8 cellular contexts compared by ENCODE assay signal in genomic region chr20:10536531-10536930, GRCh38.
DNase-seq lines count a peak whose midpoint lies in the region; ATAC-seq and TF ChIP-seq lines count a peak whose summit lies in the region.

No MANE protein-coding gene starts in this region.

- H3K36me3 Mint-ChIP-seq in activated T-cell treated with anti-CD3 and anti-CD28 coated beads, Interleukin-2, amount 50 U/mL, for 4 hours (ENCODE audit: insufficient read depth) = peaks cover 2% of the 10 kb centered on the region

- H3K4me3 ChIP-seq in choroid plexus epithelial cell (ENCODE audit: low read depth, low read length) = no peak overlapping the region
- no peak overlapping the region for H3K4me3 ChIP-seq in smooth muscle cell

- peaks cover 16% of the 10 kb centered on the region for H3K4me1 Mint-ChIP-seq in activated T-cell treated with anti-CD3 and anti-CD28 coated beads, Interleukin-2, amount 50 U/mL, for 4 hours (ENCODE audit: low read depth)

- ATAC-seq in activated T-cell treated with anti-CD3 and anti-CD28 coated beads, Interleukin-2, amount 50 U/mL, for 4 hours = no peak
- ATAC-seq in HG03095 (IDR thresholded peaks at IDR 0.05; ENCODE audit: unreplicated experiment) = no peak

- H2AFZ ChIP-seq in smooth muscle cell (ENCODE audit: low read depth) = no peak overlapping the region

- no peaks in the 10 kb centered on the region for H4K20me1 ChIP-seq in smooth muscle cell (ENCODE audit: low read depth)

- peaks cover under 1% of the 10 kb centered on the region for H3F3A ChIP-seq in smooth muscle cell (ENCODE audit: low read depth)

- H3K27me3 Mint-ChIP-seq in activated T-cell treated with anti-CD3 and anti-CD28 coated beads, Interleukin-2, amount 50 U/mL, for 4 hours (ENCODE audit: low read depth) = no peaks in the 10 kb centered on the region

- H3K27ac ChIP-seq in smooth muscle cell (ENCODE audit: low read depth) = no peak overlapping the region

- TF ChIP-seq CTCF in choroid plexus epithelial cell (conservative IDR thresholded peaks at IDR 0.05; ENCODE audit: low read depth, low read length) (peak; percentile 77), smooth muscle cell (IDR thresholded peaks at IDR 0.05; ENCODE audit: borderline replicate concordance, insufficient read depth, poor library complexity, severe bottlenecking) (peak; percentile 35)

- WGBS in smooth muscle cell (ENCODE audit: low lambda C conversion rate) = 58% methylated on average over 4 of the region's 4 CpGs

- DNase-seq in activated T-cell treated with anti-CD3 and anti-CD28 coated beads for 1 hour (ENCODE audit: low read depth) (peak; percentile 11), NCI-H345 treated with DMSO at 0.1 percent for 48 hours (lab: John Stamatoyannopoulos, UW; ENCODE audit: unreplicated experiment) (peak; percentile 37), choroid plexus epithelial cell (ENCODE audit: low read depth) (peak; percentile 61), smooth muscle cell (lab: John Stamatoyannopoulos, UW; ENCODE audit: unreplicated experiment) (no peak), medulla oblongata (ENCODE audit: extremely low spot score) (no peak), amniotic stem cell (lab: John Stamatoyannopoulos, UW) (no peak)
- DNase-seq in activated T-cell treated with anti-CD3 and anti-CD28 coated beads, Interleukin-2, amount 50 U/mL, for 4 hours = no peak

- peaks cover 22% of the 10 kb centered on the region for H3K4me1 ChIP-seq in smooth muscle cell (ENCODE audit: low read depth)

- H3K9me3 ChIP-seq in smooth muscle cell (replicated peaks; ENCODE audit: low read depth) = no peaks in the 10 kb centered on the region

- H3K9me3 Mint-ChIP-seq in activated T-cell treated with anti-CD3 and anti-CD28 coated beads, Interleukin-2, amount 50 U/mL, for 4 hours = no peaks in the 10 kb centered on the region

- no peak overlapping the region for H3K4me2 ChIP-seq in smooth muscle cell

- H3K27me3 ChIP-seq in smooth muscle cell (ENCODE audit: low read depth) = no peaks in the 10 kb centered on the region

- H3K36me3 ChIP-seq in smooth muscle cell (ENCODE audit: low read depth) = no peaks in the 10 kb centered on the region

- no peak overlapping the region for H3K9ac ChIP-seq in smooth muscle cell (ENCODE audit: low read depth)

- H3K79me2 ChIP-seq in smooth muscle cell (ENCODE audit: low read depth) = no peaks in the 10 kb centered on the region

- no peak overlapping the region for H3K4me3 Mint-ChIP-seq in activated T-cell treated with anti-CD3 and anti-CD28 coated beads, Interleukin-2, amount 50 U/mL, for 4 hours

Comparison
In these comparisons a context has a peak if more than half of its experiments do, and no peak if none do; other contexts are left out.
1. DNase-seq: peak in activated T-cell treated with anti-CD3 and anti-CD28 coated beads for 1 hour (single experiment), NCI-H345 treated with DMSO at 0.1 percent for 48 hours (single experiment) and choroid plexus epithelial cell (single experiment); none in activated T-cell treated with anti-CD3 and anti-CD28 coated beads, Interleukin-2, amount 50 U/mL, for 4 hours (single experiment), smooth muscle cell (single experiment), medulla oblongata (single experiment) and amniotic stem cell (single experiment).